ENCODE assay signal across 12 cellular contexts in genomic region chr6:158572653-158573541, GRCh38. TPM values are rescaled to one million over a fixed set of nuclear protein-coding genes. Genes with fewer than 3 reads are reported as not detected.
A peak's percentile ranks its signal among the peaks of the same experiment; 100 is the strongest.
DNase-seq lines count a peak whose midpoint lies in the region; ATAC-seq and TF ChIP-seq lines count a peak whose summit lies in the region.
"Had no signal": no experiment of that assay in that cellular context is flagged by ENCODE, and none has a peak within 500 bp of the region (broad histone marks: within the 10 kb centered on the region; RNA-seq: fewer than 3 reads in every experiment).

No MANE protein-coding gene starts in this region.

- H3K36me3 ChIP-seq in Caco-2 (ENCODE audit: control insufficient read depth, insufficient read depth, low read length) (peaks cover 2% of the 10 kb centered on the region; the same call in 1 of the 2 replicates), parathyroid adenoma (ENCODE audit: control insufficient read depth, insufficient read depth, low read length) (no peaks in the 10 kb centered on the region)

- intact Hi-C loops in Caco-2 (cut with micrococcal nuclease; ENCODE audit: unreplicated experiment): no loop called here

- H3K9me3 Mint-ChIP-seq in Caco-2 (ENCODE audit: unreplicated experiment): no peaks in the 10 kb centered on the region
- H3K9me3 Mint-ChIP-seq: stimulated activated naive CD8-positive, alpha-beta T cell treated with anti-CD3 and anti-CD28 coated beads, Interleukin-15, amount 100 ng/mL, for 72 hours had no signal

- no peaks in the 10 kb centered on the region for H3K27me3 ChIP-seq in Caco-2 (replicated peaks; ENCODE audit: control insufficient read depth, insufficient read depth, low read length)
- H3K27me3 ChIP-seq in parathyroid adenoma (ENCODE audit: control insufficient read depth, insufficient read depth, low read length): no peaks in the 10 kb centered on the region

- no peak for DNase-seq in Caco-2
- DNase-seq in RWPE1 (ENCODE audit: low spot score): no peak
- no peak for DNase-seq in epithelial cell of prostate (ENCODE audit: low read depth, low spot score)
- DNase-seq: C1 segment of cervical spinal cord; Kasumi-1; stimulated activated naive CD8-positive, alpha-beta T cell treated with anti-CD3 and anti-CD28 coated beads, Interleukin-15, amount 100 ng/mL, for 72 hours had no signal

- peaks cover 51% of the 10 kb centered on the region for H3K36me3 Mint-ChIP-seq in Caco-2 (ENCODE audit: insufficient read depth, unreplicated experiment)

- H3K79me2 ChIP-seq in parathyroid adenoma: peaks cover 48% of the 10 kb centered on the region

- peak overlapping the region; percentile 14 for H3K27ac Mint-ChIP-seq in Caco-2 (ENCODE audit: unreplicated experiment)

- no peak overlapping the region for H3K4me2 ChIP-seq in parathyroid adenoma (ENCODE audit: low read length)

- ATAC-seq in GM18511 (IDR thresholded peaks at IDR 0.05; ENCODE audit: unreplicated experiment) (no peak), GM18519 (IDR thresholded peaks at IDR 0.05; ENCODE audit: low FRiP score, unreplicated experiment) (no peak), HG03175 (IDR thresholded peaks at IDR 0.05; ENCODE audit: unreplicated experiment) (no peak)
- ATAC-seq: stimulated activated naive CD8-positive, alpha-beta T cell treated with anti-CD3 and anti-CD28 coated beads, Interleukin-15, amount 100 ng/mL, for 72 hours had no signal

- no peaks in the 10 kb centered on the region for H3K27me3 Mint-ChIP-seq in Caco-2 (ENCODE audit: insufficient read depth, unreplicated experiment)
- H3K27me3 Mint-ChIP-seq: activated naive CD8-positive, alpha-beta T cell; stimulated activated naive CD8-positive, alpha-beta T cell treated with anti-CD3 and anti-CD28 coated beads, Interleukin-15, amount 100 ng/mL, for 72 hours had no signal

- H3K9me3 ChIP-seq in Caco-2 (no peaks in the 10 kb centered on the region), parathyroid adenoma (ENCODE audit: control insufficient read depth, low read length) (no peaks in the 10 kb centered on the region)

- H3K4me1 Mint-ChIP-seq in Caco-2 (ENCODE audit: low read depth, unreplicated experiment): peaks cover 6% of the 10 kb centered on the region

- TF ChIP-seq CTCF in Caco-2 (IDR thresholded peaks at IDR 0.05; ENCODE audit: insufficient read depth in 1 of 2, low read depth in 1 of 2, low read length in 1 of 2, severe bottlenecking in 1 of 2, unreplicated experiment in 1 of 2) (no peak), RWPE1 (conservative IDR thresholded peaks at IDR 0.05; ENCODE audit: low read depth) (no peak), parathyroid adenoma (IDR thresholded peaks at IDR 0.05) (no peak)

- no TSS peak for BruUV-seq in Caco-2 (replicated peaks; lab: Mats Ljungman, UMichigan)

- H3K4me1 ChIP-seq in Caco-2 (no peaks in the 10 kb centered on the region), parathyroid adenoma (peaks cover 25% of the 10 kb centered on the region)

- peak overlapping the region; percentile 66 for H2AFZ ChIP-seq in parathyroid adenoma

- H3K4me3 ChIP-seq in Caco-2 (ENCODE audit: low read depth, low read length): no peak overlapping the region
- no peak overlapping the region for H3K4me3 ChIP-seq in parathyroid adenoma (ENCODE audit: low read depth, low read length)
- H3K4me3 ChIP-seq: SK-N-MC had no signal

- POLR2A ChIA-PET in Caco-2 (lab: Charles Lee): no interaction called here
- POLR2A ChIA-PET in RWPE1 (lab: Yijun Ruan, JAX; ENCODE audit: low non-redundant PET): no interaction called here

- H3K27ac ChIP-seq in RWPE1 (peak overlapping the region; percentile 47; the same call in 1 of the 2 replicates), epithelial cell of prostate (peak overlapping the region; percentile 35), parathyroid adenoma (peak overlapping the region; percentile 65)
- H3K27ac ChIP-seq: SK-N-MC had no signal

- H3K4me3 Mint-ChIP-seq in Caco-2 (ENCODE audit: unreplicated experiment): no peak overlapping the region
- H3K4me3 Mint-ChIP-seq: activated naive CD8-positive, alpha-beta T cell; stimulated activated naive CD8-positive, alpha-beta T cell treated with anti-CD3 and anti-CD28 coated beads, Interleukin-15, amount 100 ng/mL, for 72 hours had no signal

- CTCF ChIA-PET in Caco-2 (lab: Charles Lee) (no interaction called here), RWPE1 (lab: Yijun Ruan, JAX) (interaction anchor here (0.6 kb wide), 2 partner anchors 120 to 1441 kb away, joined by 4 read pairs; no protein-coding TSS in a partner anchor)

- H3K9ac ChIP-seq in parathyroid adenoma: no peak overlapping the region

RNA-seq across cellular contexts. Expression of gene TMEM181, which starts 13.0 kb away (rescaled TPM):
- 25.7 and 26.7 TPM in 2 replicates for total RNA-seq in Caco-2 (2022)
